Comparison of ENCODE assay signal across 15 cellular contexts in the genomic region with DNA sequence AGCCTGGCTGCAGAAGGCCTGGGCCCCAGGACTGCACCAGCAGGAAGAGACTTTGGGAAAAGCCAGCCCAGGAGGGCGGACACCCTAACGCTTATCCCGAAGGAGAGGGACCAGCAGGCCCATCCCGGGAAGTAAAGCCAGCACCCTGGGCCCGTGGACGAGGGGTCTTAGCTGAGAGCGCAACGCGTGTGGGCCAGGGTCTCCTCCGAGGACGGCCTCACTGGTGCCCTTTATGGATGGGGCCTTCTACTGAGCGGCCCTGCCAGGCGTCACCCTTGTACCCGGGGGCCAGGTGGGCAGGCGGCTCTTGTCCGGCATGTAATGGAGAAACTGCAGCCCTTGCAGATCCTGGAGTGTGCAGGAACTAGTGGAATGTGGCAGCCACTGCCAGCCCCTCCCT.
"Had no signal": no experiment of that assay in that cellular context is flagged by ENCODE, and none has a peak within 500 bp of the region (broad histone marks: within the 10 kb centered on the region; RNA-seq: fewer than 3 reads in every experiment).

No MANE protein-coding gene starts in this region.

- H3K9ac ChIP-seq: neural progenitor cell had no signal

- DNase-seq: activated CD4-positive, alpha-beta memory T cell treated with anti-CD3 and anti-CD28 coated beads for 36 hours; activated CD4-positive, CD25-positive, alpha-beta regulatory T cell treated with anti-CD3 and anti-CD28 coated beads, Interleukin-2, amount 50 U/mL, for 72 hours; activated CD8-positive, alpha-beta memory T cell treated with anti-CD3 and anti-CD28 coated beads, Interleukin-2, amount 10 ng/mL, durations not matched to agents 7 days and 5 days; activated naive CD4-positive, alpha-beta T cell treated with anti-CD3 and anti-CD28 coated beads, Interleukin-2, amount 10 ng/mL, durations not matched to agents 7 days and 5 days; activated T-cell treated with anti-CD3 and anti-CD28 coated beads, Interleukin-2, amount 50 U/mL, for 1 hour; colonic mucosa; hippocampal formation; midbrain; stimulated activated CD4-positive, alpha-beta T cell treated with anti-CD3 and anti-CD28 coated beads, Interleukin-1b, Interleukin-23, amount 100 ng/mL, for 48 hours; stimulated activated naive CD8-positive, alpha-beta T cell treated with anti-CD3 and anti-CD28 coated beads, Interleukin-15, amount 100 ng/mL, for 72 hours; T-helper 9 cell had no signal

- H3K4me1 ChIP-seq: colonic mucosa, esophagus muscularis mucosa, neural progenitor cell, pancreas had no signal

- H3K4me3 ChIP-seq: colonic mucosa, esophagus muscularis mucosa, lung, neural progenitor cell, pancreas had no signal

- H3K36me3 ChIP-seq: colonic mucosa, esophagus muscularis mucosa, neural progenitor cell, pancreas had no signal

- H3K27me3 ChIP-seq: colonic mucosa, pancreas had no signal

- ATAC-seq: activated CD8-positive, alpha-beta memory T cell treated with anti-CD3 and anti-CD28 coated beads, Interleukin-2, amount 10 ng/mL, durations not matched to agents 7 days and 5 days; pancreas; stimulated activated naive CD8-positive, alpha-beta T cell treated with anti-CD3 and anti-CD28 coated beads, Interleukin-15, amount 100 ng/mL, for 72 hours had no signal

- H2AFZ ChIP-seq: neural progenitor cell had no signal

- H3K9me3 ChIP-seq: colonic mucosa, esophagus muscularis mucosa, pancreas had no signal

- H3K27ac ChIP-seq: colonic mucosa, esophagus muscularis mucosa, neural progenitor cell, pancreas had no signal

- H3K4me2 ChIP-seq: neural progenitor cell had no signal
